Comparison of ENCODE assay signal across 8 cellular contexts in genomic region chr19:17766543-17767131, GRCh38. TPM values are rescaled to one million over a fixed set of nuclear protein-coding genes. Genes with fewer than 3 reads are reported as not detected.
A peak's percentile ranks its signal among the peaks of the same experiment; 100 is the strongest.
DNase-seq lines count a peak whose midpoint lies in the region; ATAC-seq, FAIRE-seq and TF ChIP-seq lines count a peak whose summit lies in the region.

No MANE protein-coding gene starts in this region.

- DNase-seq in AG04450 (ENCODE audit: low read depth, low spot score) = peak; percentile 32
- DNase-seq in GM12891 (ENCODE audit: insufficient read length, low spot score) = no peak
- DNase-seq in NCI-H460 (ENCODE audit: extremely low read depth, low read depth) = peak; percentile 82
- DNase-seq in activated T-helper 2 cell treated with anti-CD3 and anti-CD28 coated beads, Interferon-gamma antibody, Interleukin-2, Interleukin-4, amounts not matched to agents 10 μg/mL and 5 μg/mL and 100 μg/mL, durations not matched to agents 14 hours and 24 hours and 36 hours (ENCODE audit: low spot score) = peak; percentile 38
- peak; percentile 70 to 81 for DNase-seq in heart right ventricle
- peak; percentile 81 for DNase-seq in pons (ENCODE audit: low spot score)
- DNase-seq in activated CD4-positive, CD25-positive, alpha-beta regulatory T cell treated with anti-CD3 and anti-CD28 coated beads, Interleukin-2, amount 50 U/mL, for 72 hours = no peak

- POLR2A ChIA-PET in AG04450 (lab: Yijun Ruan, JAX) = interaction anchor here (0.7 to 0.9 kb wide), 2 partner anchors 28 to 227 kb away, joined by 3 read pairs; partner anchors contain the start of gene B3GNT3

- no peaks in the 10 kb centered on the region; the same call in 1 of the 2 replicates for H3K9me3 ChIP-seq in AG04450 (ENCODE audit: control insufficient read depth, insufficient read depth, low read length)
- H3K9me3 ChIP-seq in heart right ventricle = no peaks in the 10 kb centered on the region

- H3K4me1 ChIP-seq in heart right ventricle = peaks cover 0 to 13% (median 6%) of the 10 kb centered on the region in 9 donors

- peaks cover 5% of the 10 kb centered on the region for H3K4me1 Mint-ChIP-seq in activated T-helper 2 cell treated with anti-CD3 and anti-CD28 coated beads, Interferon-gamma antibody, Interleukin-2, Interleukin-4, amounts not matched to agents 10 μg/mL and 5 μg/mL and 100 μg/mL, durations not matched to agents 14 hours and 24 hours and 36 hours (ENCODE audit: low read depth)

- H3K36me3 ChIP-seq in heart right ventricle = peaks cover 0 to 19% (median 0%) of the 10 kb centered on the region in 9 donors

- peaks cover 58% of the 10 kb centered on the region for H3K36me3 Mint-ChIP-seq in activated T-helper 2 cell treated with anti-CD3 and anti-CD28 coated beads, Interferon-gamma antibody, Interleukin-2, Interleukin-4, amounts not matched to agents 10 μg/mL and 5 μg/mL and 100 μg/mL, durations not matched to agents 14 hours and 24 hours and 36 hours (ENCODE audit: low read depth)

- WGBS in heart right ventricle, 2 donors = 4 to 11% methylated on average over 29 of the region's 29 CpGs

- peak; percentile 72 to 93 (median 82) for ATAC-seq in heart right ventricle
- ATAC-seq in GM18517 (IDR thresholded peaks at IDR 0.05; ENCODE audit: unreplicated experiment) = no peak

- H3K27me3 ChIP-seq in AG04450 (ENCODE audit: control insufficient read depth, insufficient read depth, low read length) (no peaks in the 10 kb centered on the region), heart right ventricle (peaks cover 0 to 10% (median 0%) of the 10 kb centered on the region in 7 donors)

- H3K4me3 ChIP-seq in AG04450 (ENCODE audit: low read depth, low read length) (peak overlapping the region; percentile 41), heart right ventricle (peak overlapping the region in 5 of 10 donors; percentile 6 to 29 (median 27))

- peak; percentile 94 for TF ChIP-seq CTCF in AG04450 (IDR thresholded peaks at IDR 0.05; ENCODE audit: low read depth, low read length)
- TF ChIP-seq CTCF in heart right ventricle (IDR thresholded peaks at IDR 0.05) = peak; percentile 63 to 88 (median 80)

- CTCF ChIA-PET in AG04450 (lab: Charles Lee) = interaction anchor here (0.6 to 2.9 kb wide), 29 partner anchors 8 to 588 kb away, joined by 3 to 33 read pairs (median 6); partner anchors contain the start of genes MAP1S, PGLS and RPL18A

- H3K27ac ChIP-seq in AG04450 (ENCODE audit: low read depth, low read length) (no peak overlapping the region), heart right ventricle (peak overlapping the region in 1 of 10 donors; percentile 36)

- no peak overlapping the region for H3K27ac Mint-ChIP-seq in activated T-helper 2 cell treated with anti-CD3 and anti-CD28 coated beads, Interferon-gamma antibody, Interleukin-2, Interleukin-4, amounts not matched to agents 10 μg/mL and 5 μg/mL and 100 μg/mL, durations not matched to agents 14 hours and 24 hours and 36 hours

- peak; percentile 43 for FAIRE-seq in GM12891 (lab: Jason Lieb, UNC)

- TF ChIP-seq POLR2A in GM12891 (IDR thresholded peaks at IDR 0.05; ENCODE audit: low read depth, low read length) = no peak

- intact Hi-C loops in activated T-helper 2 cell treated with anti-CD3 and anti-CD28 coated beads, Interferon-gamma antibody, Interleukin-2, Interleukin-4, amounts not matched to agents 10 μg/mL and 5 μg/mL and 100 μg/mL, durations not matched to agents 14 hours and 24 hours and 36 hours (cut with micrococcal nuclease) = no loop called here
- intact Hi-C loops in heart right ventricle (cut with DNase I) = loop anchor here in 9 of 10 donors (1.0 to 10.0 kb wide), 5 partner anchors 62 to 312 kb away; no protein-coding TSS in a partner anchor

- H3K27me3 Mint-ChIP-seq in activated T-helper 2 cell treated with anti-CD3 and anti-CD28 coated beads, Interferon-gamma antibody, Interleukin-2, Interleukin-4, amounts not matched to agents 10 μg/mL and 5 μg/mL and 100 μg/mL, durations not matched to agents 14 hours and 24 hours and 36 hours (ENCODE audit: low read depth) = no peaks in the 10 kb centered on the region

- no peak overlapping the region for H3K4me3 Mint-ChIP-seq in activated T-helper 2 cell treated with anti-CD3 and anti-CD28 coated beads, Interferon-gamma antibody, Interleukin-2, Interleukin-4, amounts not matched to agents 10 μg/mL and 5 μg/mL and 100 μg/mL, durations not matched to agents 14 hours and 24 hours and 36 hours (ENCODE audit: low read depth)

- H3K9me3 Mint-ChIP-seq in activated T-helper 2 cell treated with anti-CD3 and anti-CD28 coated beads, Interferon-gamma antibody, Interleukin-2, Interleukin-4, amounts not matched to agents 10 μg/mL and 5 μg/mL and 100 μg/mL, durations not matched to agents 14 hours and 24 hours and 36 hours = no peaks in the 10 kb centered on the region

TF ChIP-seq in GM12891, 5 proteins besides CTCF, POLR2A, EP300 and RAD21:
- TF ChIP-seq TAF1 (IDR thresholded peaks at IDR 0.05; ENCODE audit: low read depth, low read length) (no peak), SPI1 (IDR thresholded peaks at IDR 0.05; ENCODE audit: low read depth, low read length) (no peak), POLR2AphosphoS5 (IDR thresholded peaks at IDR 0.05; ENCODE audit: low read depth, low read length) (no peak), PAX5 (IDR thresholded peaks at IDR 0.05; ENCODE audit: insufficient read depth, low read length, severe bottlenecking) (no peak), POU2F2 (IDR thresholded peaks at IDR 0.05; ENCODE audit: low read depth, low read length) (no peak)
TF ChIP-seq in GM12891: peak in this region for 0.

RNA-seq across cellular contexts. Expression of gene FCHO1, which starts 15.4 kb away (rescaled TPM):
- polyA plus RNA-seq in AG04450 (2011; rRNA removed) = 0.15 and 0.35 TPM in 2 replicates
- polyA minus RNA-seq in AG04450 (2011; rRNA and poly(A)+ RNA removed) = 0.28 and 0.65 TPM in 2 replicates
- 22.6 TPM for polyA plus RNA-seq in GM12891 (2012; ENCODE audit: low read depth, missing spikeins)
- total RNA-seq in NCI-H460 (2014; rRNA removed; shearing (Covaris generic)) = 4.1 and 4.6 TPM in 2 replicates
- 1.5 and 9.3 TPM in 2 replicates for polyA plus RNA-seq in NCI-H460 (2014; cell fraction: nucleus; rRNA removed)
- total RNA-seq in activated T-helper 2 cell treated with anti-CD3 and anti-CD28 coated beads, Interferon-gamma antibody, Interleukin-2, Interleukin-4, amounts not matched to agents 10 μg/mL and 5 μg/mL and 100 μg/mL, durations not matched to agents 14 hours and 24 hours and 36 hours = 74.7 and 75.6 TPM in 2 replicates
- 1 to 10 TPM in 4 of 10 donors, under 1 TPM in 6; 0.21 to 2.6 (median 0.83) TPM for total RNA-seq in heart right ventricle
- under 1 TPM; 0.44 to 0.61 TPM for polyA plus RNA-seq in heart right ventricle

RNA-seq across cellular contexts. Expression of gene B3GNT3, which starts 28.3 kb away (rescaled TPM):
- not detected in 2 replicates for polyA plus RNA-seq in AG04450 (2011; rRNA removed)
- polyA minus RNA-seq in AG04450 (2011; rRNA and poly(A)+ RNA removed) = not detected in 2 replicates
- not detected for polyA plus RNA-seq in GM12891 (2012; ENCODE audit: low read depth, missing spikeins)
- total RNA-seq in NCI-H460 (2014; rRNA removed; shearing (Covaris generic)) = 0.05 TPM in 1 of 2 replicates, not detected in the other
- not detected in 2 replicates for polyA plus RNA-seq in NCI-H460 (2014; cell fraction: nucleus; rRNA removed)
- not detected in 2 replicates for total RNA-seq in activated T-helper 2 cell treated with anti-CD3 and anti-CD28 coated beads, Interferon-gamma antibody, Interleukin-2, Interleukin-4, amounts not matched to agents 10 μg/mL and 5 μg/mL and 100 μg/mL, durations not matched to agents 14 hours and 24 hours and 36 hours
- not detected for total RNA-seq in heart right ventricle
- not detected for polyA plus RNA-seq in heart right ventricle

RNA-seq across cellular contexts. Expression of gene MAP1S, which starts 47.4 kb away (rescaled TPM):
- polyA plus RNA-seq in AG04450 (2011; rRNA removed) = 8.2 and 14.3 TPM in 2 replicates
- polyA minus RNA-seq in AG04450 (2011; rRNA and poly(A)+ RNA removed) = 24.8 and 32.0 TPM in 2 replicates
- 56.4 TPM for polyA plus RNA-seq in GM12891 (2012; ENCODE audit: low read depth, missing spikeins)
- 10.4 and 10.5 TPM in 2 replicates for total RNA-seq in NCI-H460 (2014; rRNA removed; shearing (Covaris generic))
- polyA plus RNA-seq in NCI-H460 (2014; cell fraction: nucleus; rRNA removed) = 5.9 and 7.8 TPM in 2 replicates
- total RNA-seq in activated T-helper 2 cell treated with anti-CD3 and anti-CD28 coated beads, Interferon-gamma antibody, Interleukin-2, Interleukin-4, amounts not matched to agents 10 μg/mL and 5 μg/mL and 100 μg/mL, durations not matched to agents 14 hours and 24 hours and 36 hours = 66.7 and 80.3 TPM in 2 replicates
- 10 to 100 TPM; 20.7 to 48.7 (median 27.1) TPM for total RNA-seq in heart right ventricle
- 10 to 100 TPM; 20.4 to 25.7 TPM for polyA plus RNA-seq in heart right ventricle

RNA-seq across cellular contexts. Expression of gene INSL3, which starts 54.7 kb away (rescaled TPM):
- polyA plus RNA-seq in AG04450 (2011; rRNA removed) (not detected in 2 replicates), heart right ventricle (under 1 TPM in 1 of 2 donors, not detected in 1; 0.04 TPM)
- not detected in 2 replicates for polyA minus RNA-seq in AG04450 (2011; rRNA and poly(A)+ RNA removed)
- 3.8 TPM for polyA plus RNA-seq in GM12891 (2012; ENCODE audit: low read depth, missing spikeins)
- not detected in 2 replicates for total RNA-seq in NCI-H460 (2014; rRNA removed; shearing (Covaris generic))
- polyA plus RNA-seq in NCI-H460 (2014; cell fraction: nucleus; rRNA removed) = not detected in 2 replicates
- total RNA-seq in activated T-helper 2 cell treated with anti-CD3 and anti-CD28 coated beads, Interferon-gamma antibody, Interleukin-2, Interleukin-4, amounts not matched to agents 10 μg/mL and 5 μg/mL and 100 μg/mL, durations not matched to agents 14 hours and 24 hours and 36 hours = 6.2 and 6.9 TPM in 2 replicates
- not detected for total RNA-seq in heart right ventricle

Comparison
In these comparisons a context has a peak if more than half of its experiments do, and no peak if none do; other contexts are left out.
1. DNase-seq: peak in AG04450 (single experiment), NCI-H460 (single experiment), activated T-helper 2 cell treated with anti-CD3 and anti-CD28 coated beads, Interferon-gamma antibody, Interleukin-2, Interleukin-4, amounts not matched to agents 10 μg/mL and 5 μg/mL and 100 μg/mL, durations not matched to agents 14 hours and 24 hours and 36 hours (single experiment), heart right ventricle (2 of 2) and pons (single experiment); none in GM12891 (single experiment) and activated CD4-positive, CD25-positive, alpha-beta regulatory T cell treated with anti-CD3 and anti-CD28 coated beads, Interleukin-2, amount 50 U/mL, for 72 hours (single experiment).
2. RNA of gene FCHO1, which starts 15.4 kb away (total RNA-seq): 74.7 to 75.6 TPM in activated T-helper 2 cell treated with anti-CD3 and anti-CD28 coated beads, Interferon-gamma antibody, Interleukin-2, Interleukin-4, amounts not matched to agents 10 μg/mL and 5 μg/mL and 100 μg/mL, durations not matched to agents 14 hours and 24 hours and 36 hours; 4.1 to 4.6 TPM in NCI-H460 and 0.21 to 2.6 TPM in heart right ventricle; every median in the first group is over 10 times any median in the second.